In genomic region chr17:40038882-40039513, GRCh38 we compare ENCODE assay signal across 7 cellular contexts. TPM values are rescaled to one million over a fixed set of nuclear protein-coding genes. Genes with fewer than 3 reads are reported as not detected.
DNase-seq lines count a peak whose midpoint lies in the region; ATAC-seq, FAIRE-seq and TF ChIP-seq lines count a peak whose summit lies in the region.

No MANE protein-coding gene starts in this region.

- no peak for FAIRE-seq in pancreas (lab: Jason Lieb, UNC)

- H3K27ac ChIP-seq in pancreas = peak overlapping the region in 1 of 4 donors; percentile 30

- 24 to 26% methylated on average over 11 of the region's 11 CpGs for WGBS in pancreas, 2 donors

- no peaks in the 10 kb centered on the region for H3K9me3 ChIP-seq in pancreas

- TF ChIP-seq CTCF in GM20000 (IDR thresholded peaks at IDR 0.05; ENCODE audit: extremely low read depth, missing control alignments) (peak; percentile 22), pancreas (IDR thresholded peaks at IDR 0.05) (peak in 3 of 4 donors; percentile 14 to 45 (median 41))

- intact Hi-C loops in pancreas (cut with DNase I) = loop anchor here in 1 of 3 donors (10.0 kb wide), 1 partner anchor 46 kb away; no protein-coding TSS in a partner anchor

- peaks cover 0 to 6% (median 0%) of the 10 kb centered on the region in 3 donors for H3K36me3 ChIP-seq in pancreas

- peak; percentile 85 to 92 (median 87) for ATAC-seq in pancreas
- ATAC-seq in GM19397 (IDR thresholded peaks at IDR 0.05; ENCODE audit: unreplicated experiment) = no peak
- ATAC-seq in GM21723 (IDR thresholded peaks at IDR 0.05; ENCODE audit: unreplicated experiment) = no peak

- H3K27me3 ChIP-seq in pancreas = no peaks in the 10 kb centered on the region

- H3K4me1 ChIP-seq in pancreas = no peaks in the 10 kb centered on the region

- DNase-seq in GM20000 (ENCODE audit: low spot score) = no peak
- peak; percentile 59 for DNase-seq in RKO (ENCODE audit: low spot score)
- peak; percentile 92 for DNase-seq in fibroblast of peridontal ligament (ENCODE audit: extremely low read depth)
- DNase-seq in pancreas = peak in 2 of 6 donors; percentile 55
- no peak for DNase-seq in RPMI8226

- no peak overlapping the region for H3K4me3 ChIP-seq in pancreas

RNA-seq across cellular contexts. Expression of gene MED24, which starts 15.2 kb away (rescaled TPM):
- total RNA-seq in pancreas = 10 to 100 TPM; 22.1 to 43.7 (median 29.1) TPM
- polyA plus RNA-seq in pancreas = 10 to 100 TPM; 58.5 to 60.1 TPM

RNA-seq across cellular contexts. Expression of gene CSF3, which starts 23.8 kb away (rescaled TPM):
- under 1 TPM in 2 of 6 donors, not detected in 4; 0.16 to 0.20 TPM for total RNA-seq in pancreas
- polyA plus RNA-seq in pancreas = 1 to 10 TPM in 1 of 2 donors, under 1 TPM in 1; 0.27 to 3.5 TPM

RNA-seq across cellular contexts. Expression of gene THRA, which starts 23.8 kb away (rescaled TPM):
- total RNA-seq in pancreas = 10 to 100 TPM; 13.8 to 28.1 (median 20.6) TPM
- polyA plus RNA-seq in pancreas = 10 to 100 TPM; 22.4 to 35.7 TPM

RNA-seq across cellular contexts. Expression of gene PSMD3, which starts 58.4 kb away (rescaled TPM):
- total RNA-seq in pancreas = 10 to 100 TPM; 34.2 to 43.5 (median 39.5) TPM
- 10 to 100 TPM; 32.0 to 41.7 TPM for polyA plus RNA-seq in pancreas

Comparison
In these comparisons a context has a peak if more than half of its experiments do, and no peak if none do; other contexts are left out.
1. DNase-seq: peak in RKO (single experiment) and fibroblast of peridontal ligament (single experiment); none in GM20000 (single experiment) and RPMI8226 (single experiment).
2. ATAC-seq: peak in pancreas (4 of 4); none in GM19397 (single experiment) and GM21723 (single experiment).